In the genomic region with DNA sequence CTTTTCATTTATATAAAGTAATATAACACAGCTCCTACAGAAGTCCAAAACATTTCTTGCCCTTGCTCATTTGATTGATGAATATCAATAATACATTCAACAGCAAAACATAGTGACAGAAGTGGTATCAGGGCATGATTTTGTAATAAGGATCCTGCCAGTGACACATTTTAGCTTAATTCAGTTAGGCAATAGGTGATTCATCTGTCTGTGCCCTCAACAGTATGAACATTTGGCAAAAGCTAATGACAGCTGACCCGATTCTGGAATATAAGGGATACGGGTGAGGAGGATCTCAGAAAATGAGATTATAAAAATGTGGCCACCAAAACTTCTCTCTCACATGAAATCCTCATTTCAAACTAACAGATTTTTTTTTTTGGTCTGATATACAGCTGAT, we compare ENCODE assay signal across 8 cellular contexts.
A peak's percentile ranks its signal among the peaks of the same experiment; 100 is the strongest.
DNase-seq lines count a peak whose midpoint lies in the region; ATAC-seq and TF ChIP-seq lines count a peak whose summit lies in the region.

No MANE protein-coding gene starts in this region.

- DNase-seq in GM04504 (ENCODE audit: low read depth) (peak; percentile 60), SJSA1 (ENCODE audit: low read depth in 1 of 2, low spot score in 2 of 2) (no peak), fibroblast of pulmonary artery (ENCODE audit: low read depth) (peak; percentile 85), skeletal muscle cell (ENCODE audit: low read depth) (peak; percentile 72)
- DNase-seq in activated CD4-positive, alpha-beta memory T cell treated with anti-CD3 and anti-CD28 coated beads for 36 hours: no peak
- no peak for DNase-seq in activated T-helper 2 cell treated with anti-CD3 and anti-CD28 coated beads, Interferon-gamma antibody, Interleukin-2, Interleukin-4, amounts not matched to agents 10 μg/mL and 5 μg/mL and 100 μg/mL, durations not matched to agents 14 hours and 24 hours and 36 hours (ENCODE audit: low spot score)
- no peak for DNase-seq in effector CD8-positive, alpha-beta T cell (lab: John Stamatoyannopoulos, UW)

- H3K27ac Mint-ChIP-seq in activated CD4-positive, alpha-beta memory T cell treated with anti-CD3 and anti-CD28 coated beads for 36 hours: no peak overlapping the region
- H3K27ac Mint-ChIP-seq in activated T-helper 2 cell treated with anti-CD3 and anti-CD28 coated beads, Interferon-gamma antibody, Interleukin-2, Interleukin-4, amounts not matched to agents 10 μg/mL and 5 μg/mL and 100 μg/mL, durations not matched to agents 14 hours and 24 hours and 36 hours: no peak overlapping the region

- peaks cover 25% of the 10 kb centered on the region for H3K4me1 Mint-ChIP-seq in activated CD4-positive, alpha-beta memory T cell treated with anti-CD3 and anti-CD28 coated beads for 36 hours (ENCODE audit: low read depth)
- H3K4me1 Mint-ChIP-seq in activated T-helper 2 cell treated with anti-CD3 and anti-CD28 coated beads, Interferon-gamma antibody, Interleukin-2, Interleukin-4, amounts not matched to agents 10 μg/mL and 5 μg/mL and 100 μg/mL, durations not matched to agents 14 hours and 24 hours and 36 hours (ENCODE audit: low read depth): peaks cover 19% of the 10 kb centered on the region

- H3K4me3 Mint-ChIP-seq in activated CD4-positive, alpha-beta memory T cell treated with anti-CD3 and anti-CD28 coated beads for 36 hours: no peak overlapping the region
- no peak overlapping the region for H3K4me3 Mint-ChIP-seq in activated T-helper 2 cell treated with anti-CD3 and anti-CD28 coated beads, Interferon-gamma antibody, Interleukin-2, Interleukin-4, amounts not matched to agents 10 μg/mL and 5 μg/mL and 100 μg/mL, durations not matched to agents 14 hours and 24 hours and 36 hours (ENCODE audit: low read depth)

- H3K9me3 Mint-ChIP-seq in activated CD4-positive, alpha-beta memory T cell treated with anti-CD3 and anti-CD28 coated beads for 36 hours: no peaks in the 10 kb centered on the region
- no peaks in the 10 kb centered on the region for H3K9me3 Mint-ChIP-seq in activated T-helper 2 cell treated with anti-CD3 and anti-CD28 coated beads, Interferon-gamma antibody, Interleukin-2, Interleukin-4, amounts not matched to agents 10 μg/mL and 5 μg/mL and 100 μg/mL, durations not matched to agents 14 hours and 24 hours and 36 hours

- peaks cover 27% of the 10 kb centered on the region for H3K36me3 Mint-ChIP-seq in activated CD4-positive, alpha-beta memory T cell treated with anti-CD3 and anti-CD28 coated beads for 36 hours
- peaks cover 40% of the 10 kb centered on the region for H3K36me3 Mint-ChIP-seq in activated T-helper 2 cell treated with anti-CD3 and anti-CD28 coated beads, Interferon-gamma antibody, Interleukin-2, Interleukin-4, amounts not matched to agents 10 μg/mL and 5 μg/mL and 100 μg/mL, durations not matched to agents 14 hours and 24 hours and 36 hours (ENCODE audit: low read depth)

- H3K27ac ChIP-seq in SJSA1: peak overlapping the region; percentile 95

- H3K9me3 ChIP-seq in SJSA1 (replicated peaks): no peaks in the 10 kb centered on the region

- POLR2A ChIA-PET in activated CD4-positive, alpha-beta memory T cell treated with anti-CD3 and anti-CD28 coated beads for 36 hours (lab: Charles Lee): interaction anchor here (0.7 kb wide), 1 partner anchor 721 kb away, joined by 4 read pairs; no protein-coding TSS in a partner anchor

- intact Hi-C loops in activated CD4-positive, alpha-beta memory T cell treated with anti-CD3 and anti-CD28 coated beads for 36 hours (cut with micrococcal nuclease): no loop called here
- intact Hi-C loops in activated T-helper 2 cell treated with anti-CD3 and anti-CD28 coated beads, Interferon-gamma antibody, Interleukin-2, Interleukin-4, amounts not matched to agents 10 μg/mL and 5 μg/mL and 100 μg/mL, durations not matched to agents 14 hours and 24 hours and 36 hours (cut with micrococcal nuclease): no loop called here

- TF ChIP-seq CTCF in fibroblast of pulmonary artery (IDR thresholded peaks at IDR 0.05; ENCODE audit: low read length, missing control alignments): no peak

- no peak for ATAC-seq in HG02885 (IDR thresholded peaks at IDR 0.05; ENCODE audit: poor library complexity, unreplicated experiment)

- H3K36me3 ChIP-seq in SJSA1: peaks cover 6% of the 10 kb centered on the region

- no peaks in the 10 kb centered on the region for H3K27me3 ChIP-seq in SJSA1 (replicated peaks)

- CTCF ChIA-PET in activated CD4-positive, alpha-beta memory T cell treated with anti-CD3 and anti-CD28 coated beads for 36 hours (lab: Charles Lee): interaction anchor here (1.0 to 1.3 kb wide), 3 partner anchors 10 to 21 kb away, joined by 3 read pairs; no protein-coding TSS in a partner anchor

- H3K4me1 ChIP-seq in SJSA1 (replicated peaks): peaks cover 27% of the 10 kb centered on the region

- H3K27me3 Mint-ChIP-seq in activated CD4-positive, alpha-beta memory T cell treated with anti-CD3 and anti-CD28 coated beads for 36 hours: no peaks in the 10 kb centered on the region
- H3K27me3 Mint-ChIP-seq in activated T-helper 2 cell treated with anti-CD3 and anti-CD28 coated beads, Interferon-gamma antibody, Interleukin-2, Interleukin-4, amounts not matched to agents 10 μg/mL and 5 μg/mL and 100 μg/mL, durations not matched to agents 14 hours and 24 hours and 36 hours (ENCODE audit: low read depth): no peaks in the 10 kb centered on the region

- H3K4me3 ChIP-seq in SJSA1: peak overlapping the region; percentile 19
- H3K4me3 ChIP-seq in fibroblast of pulmonary artery (replicated peaks; ENCODE audit: low read depth, low read length): peak overlapping the region; percentile 11
- peak overlapping the region; percentile 20 for H3K4me3 ChIP-seq in skeletal muscle cell (ENCODE audit: low read depth, low read length)

Comparison
In these comparisons a context has a peak if more than half of its experiments do, and no peak if none do; other contexts are left out.
1. DNase-seq: peak in GM04504 (single experiment), fibroblast of pulmonary artery (single experiment) and skeletal muscle cell (single experiment); none in SJSA1 (0 of 2), activated CD4-positive, alpha-beta memory T cell treated with anti-CD3 and anti-CD28 coated beads for 36 hours (single experiment), activated T-helper 2 cell treated with anti-CD3 and anti-CD28 coated beads, Interferon-gamma antibody, Interleukin-2, Interleukin-4, amounts not matched to agents 10 μg/mL and 5 μg/mL and 100 μg/mL, durations not matched to agents 14 hours and 24 hours and 36 hours (single experiment) and effector CD8-positive, alpha-beta T cell (single experiment).
2. Peak in every context shown above with its lines, with median percentiles within 50 percentile points of each other: H3K4me3 ChIP-seq.